ENCODE assay signal across 15 cellular contexts in genomic region chr11:35005156-35005780, GRCh38.
DNase-seq lines count a peak whose midpoint lies in the region; ATAC-seq and TF ChIP-seq lines count a peak whose summit lies in the region.
"Had no signal": no experiment of that assay in that cellular context is flagged by ENCODE, and none has a peak within 500 bp of the region (broad histone marks: within the 10 kb centered on the region; RNA-seq: fewer than 3 reads in every experiment).

No MANE protein-coding gene starts in this region.

- H3K27me3 ChIP-seq in breast epithelium (no peaks in the 10 kb centered on the region), mammary epithelial cell (ENCODE audit: insufficient read depth, low read length) (no peaks in the 10 kb centered on the region), Panc1 (ENCODE audit: control insufficient read depth, insufficient read depth, low read length) (no peaks in the 10 kb centered on the region), left lung (no peaks in the 10 kb centered on the region)
- H3K27me3 ChIP-seq: thyroid gland had no signal

- intact Hi-C loops in breast epithelium (cut with DNase I; ENCODE audit: low total_unique reads), result loop anchor here (10.0 kb wide), 1 partner anchor 410 kb away; no protein-coding TSS in a partner anchor
- intact Hi-C loops in mammary epithelial cell (cut with micrococcal nuclease), result no loop called here
- intact Hi-C loops in Panc1 (cut with micrococcal nuclease; ENCODE audit: unreplicated experiment), result no loop called here
- intact Hi-C loops in left lung (cut with DNase I), result no loop called here
- intact Hi-C loops in activated CD8-positive, alpha-beta T cell treated with anti-CD3 and anti-CD28 coated beads for 36 hours (cut with micrococcal nuclease), result no loop called here

- in situ Hi-C loops in mammary epithelial cell (cut with MboI; ENCODE audit: low sequenced_read_pairs in 2 of 2) (no loop called here), Panc1 (cut with HindIII; ENCODE audit: low pct_unique_long_range_greater_than_20kb, low sequenced_read_pairs) (no loop called here)

- H3K4me1 Mint-ChIP-seq in activated CD8-positive, alpha-beta T cell treated with anti-CD3 and anti-CD28 coated beads for 36 hours (ENCODE audit: low read depth), result peaks cover 59% of the 10 kb centered on the region

- POLR2A ChIA-PET in Panc1 (lab: Charles Lee), result no interaction called here
- POLR2A ChIA-PET in activated CD8-positive, alpha-beta T cell treated with anti-CD3 and anti-CD28 coated beads for 36 hours (lab: Charles Lee), result interaction anchor here (1.2 to 3.0 kb wide), 2 partner anchors 141 to 146 kb away, joined by 4 to 10 read pairs; no protein-coding TSS in a partner anchor

- no peaks in the 10 kb centered on the region for H3K27me3 Mint-ChIP-seq in activated CD8-positive, alpha-beta T cell treated with anti-CD3 and anti-CD28 coated beads for 36 hours

- no peaks in the 10 kb centered on the region for H4K20me1 ChIP-seq in mammary epithelial cell (ENCODE audit: insufficient read depth, low read length)

- H3K4me3 ChIP-seq in breast epithelium, result no peak overlapping the region
- H3K4me3 ChIP-seq in mammary epithelial cell (replicated peaks in 1 of 3; ENCODE audit: insufficient read depth in 1 of 3, low read depth in 2 of 3, low read length in 3 of 3), result no peak overlapping the region
- H3K4me3 ChIP-seq in Panc1 (ENCODE audit: low read depth in 2 of 2, low read length in 2 of 2), result no peak overlapping the region
- H3K4me3 ChIP-seq in left lung, result no peak overlapping the region
- H3K4me3 ChIP-seq: GM23248, thyroid gland had no signal

- no peak overlapping the region for H3K9ac ChIP-seq in mammary epithelial cell (ENCODE audit: insufficient read depth, low read length)
- H3K9ac ChIP-seq: GM23248 had no signal

- no peaks in the 10 kb centered on the region for H3K9me3 ChIP-seq in breast epithelium
- H3K9me3 ChIP-seq in mammary epithelial cell (replicated peaks; ENCODE audit: insufficient read depth, low read length), result no peaks in the 10 kb centered on the region
- H3K9me3 ChIP-seq in Panc1 (ENCODE audit: control insufficient read depth, insufficient read depth, low read depth, low read length), result no peaks in the 10 kb centered on the region
- no peaks in the 10 kb centered on the region for H3K9me3 ChIP-seq in left lung
- H3K9me3 ChIP-seq: thyroid gland had no signal

- no peaks in the 10 kb centered on the region for H3K4me1 ChIP-seq in breast epithelium
- peaks cover 23% of the 10 kb centered on the region for H3K4me1 ChIP-seq in mammary epithelial cell (ENCODE audit: insufficient read depth, low read length)
- H3K4me1 ChIP-seq in Panc1 (ENCODE audit: control insufficient read depth, insufficient read depth, low read length), result peaks cover 50% of the 10 kb centered on the region
- H3K4me1 ChIP-seq in left lung, result peaks cover 0 to 12% of the 10 kb centered on the region in 2 donors
- H3K4me1 ChIP-seq: thyroid gland had no signal

- DNase-seq in breast epithelium (ENCODE audit: low spot score in 2 of 2) (no peak), mammary epithelial cell (no peak), Panc1 (ENCODE audit: low read depth, low spot score) (no peak), left lung (no peak), substantia nigra (lab: John Stamatoyannopoulos, UW) (no peak)
- DNase-seq in activated CD8-positive, alpha-beta T cell treated with anti-CD3 and anti-CD28 coated beads for 36 hours, result no peak
- DNase-seq: ACHN; activated CD4-positive, CD25-positive, alpha-beta regulatory T cell treated with anti-CD3 and anti-CD28 coated beads, Interleukin-2, amount 50 U/mL, for 72 hours; activated CD8-positive, alpha-beta memory T cell treated with anti-CD3 and anti-CD28 coated beads, Interleukin-2, amount 50 U/mL, for 4 hours; GM23248; midbrain; thyroid gland had no signal

- no peak for TF ChIP-seq CTCF in breast epithelium (IDR thresholded peaks at IDR 0.05)
- no peak for TF ChIP-seq CTCF in mammary epithelial cell (conservative IDR thresholded peaks at IDR 0.05 in 1 of 2, IDR thresholded peaks at IDR 0.05 in 1 of 2; ENCODE audit: extremely low read depth in 1 of 2, insufficient read depth in 1 of 2, low read depth in 1 of 2, low read length in 2 of 2)
- no peak for TF ChIP-seq CTCF in Panc1 (IDR thresholded peaks at IDR 0.05)
- TF ChIP-seq CTCF in left lung (IDR thresholded peaks at IDR 0.05), result no peak
- no peak for TF ChIP-seq CTCF in activated CD8-positive, alpha-beta T cell treated with anti-CD3 and anti-CD28 coated beads for 36 hours (IDR thresholded peaks at IDR 0.05)

- no peak overlapping the region for H3K4me2 ChIP-seq in mammary epithelial cell (ENCODE audit: insufficient read depth, low read depth, low read length)

- CTCF ChIA-PET in mammary epithelial cell (lab: Charles Lee; ENCODE audit: low non-redundant PET), result no interaction called here
- CTCF ChIA-PET in Panc1 (lab: Charles Lee), result no interaction called here
- CTCF ChIA-PET in activated CD8-positive, alpha-beta T cell treated with anti-CD3 and anti-CD28 coated beads for 36 hours (lab: Charles Lee), result interaction anchor here (8.3 kb wide), 1 partner anchor 386 kb away, joined by 51 read pairs; no protein-coding TSS in a partner anchor

- 98% methylated on average over 4 of the region's 4 CpGs for WGBS in mammary epithelial cell (ENCODE audit: low coverage, missing lambda C conversion rate)

- H3K27ac Mint-ChIP-seq in activated CD8-positive, alpha-beta T cell treated with anti-CD3 and anti-CD28 coated beads for 36 hours, result no peak overlapping the region
- H3K27ac Mint-ChIP-seq: activated naive CD4-positive, alpha-beta T cell treated with anti-CD3 and anti-CD28 coated beads, Interleukin-2, amount 50 U/mL, for 72 hours had no signal

- ATAC-seq in Panc1 (no peak), left lung (peak; percentile 69), GM19328 (IDR thresholded peaks at IDR 0.05; ENCODE audit: unreplicated experiment) (no peak), HG02981 (IDR thresholded peaks at IDR 0.05; ENCODE audit: unreplicated experiment) (no peak)
- no peak for ATAC-seq in activated CD8-positive, alpha-beta T cell treated with anti-CD3 and anti-CD28 coated beads for 36 hours
- ATAC-seq: activated naive CD4-positive, alpha-beta T cell treated with anti-CD3 and anti-CD28 coated beads, Interleukin-2, amount 50 U/mL, for 72 hours had no signal

- no peak for TF ChIP-seq POLR2A in breast epithelium (IDR thresholded peaks at IDR 0.05)

- no peak overlapping the region for H2AFZ ChIP-seq in mammary epithelial cell (ENCODE audit: low read depth, low read length)
- H2AFZ ChIP-seq: GM23248 had no signal

- H3K36me3 Mint-ChIP-seq in activated CD8-positive, alpha-beta T cell treated with anti-CD3 and anti-CD28 coated beads for 36 hours (ENCODE audit: low read depth), result peaks cover 1% of the 10 kb centered on the region
- H3K36me3 Mint-ChIP-seq: activated naive CD4-positive, alpha-beta T cell treated with anti-CD3 and anti-CD28 coated beads, Interleukin-2, amount 50 U/mL, for 72 hours had no signal

- no peaks in the 10 kb centered on the region for H3K9me3 Mint-ChIP-seq in activated CD8-positive, alpha-beta T cell treated with anti-CD3 and anti-CD28 coated beads for 36 hours
- H3K9me3 Mint-ChIP-seq: activated naive CD4-positive, alpha-beta T cell treated with anti-CD3 and anti-CD28 coated beads, Interleukin-2, amount 50 U/mL, for 72 hours had no signal

- H3K27ac ChIP-seq in breast epithelium (peak overlapping the region; percentile 3 to 22), mammary epithelial cell (ENCODE audit: insufficient read depth, low read depth, low read length) (no peak overlapping the region), Panc1 (ENCODE audit: low read length) (peak overlapping the region; percentile 100), left lung (peak overlapping the region in 1 of 2 donors; percentile 27), substantia nigra (ENCODE audit: low read depth, low read length, poor library complexity, severe bottlenecking) (no peak overlapping the region)
- H3K27ac ChIP-seq: GM23248, thyroid gland had no signal

- BruUV-seq in mammary epithelial cell (replicated peaks; lab: Mats Ljungman, UMichigan), result no TSS peak
- BruUV-seq in Panc1 (replicated peaks; lab: Mats Ljungman, UMichigan), result no TSS peak

- H3K79me2 ChIP-seq in mammary epithelial cell (ENCODE audit: insufficient read depth, low read length), result no peaks in the 10 kb centered on the region

- H3K4me3 Mint-ChIP-seq in activated CD8-positive, alpha-beta T cell treated with anti-CD3 and anti-CD28 coated beads for 36 hours, result no peak overlapping the region

- no peaks in the 10 kb centered on the region for H3K36me3 ChIP-seq in breast epithelium
- no peaks in the 10 kb centered on the region for H3K36me3 ChIP-seq in mammary epithelial cell (ENCODE audit: insufficient read depth, low read length)
- no peaks in the 10 kb centered on the region for H3K36me3 ChIP-seq in Panc1 (ENCODE audit: control insufficient read depth, insufficient read depth, low read length)
- no peaks in the 10 kb centered on the region for H3K36me3 ChIP-seq in left lung
- H3K36me3 ChIP-seq: thyroid gland had no signal

- dilution Hi-C loops in mammary epithelial cell (cut with HindIII; ENCODE audit: low sequenced_read_pairs), result loop anchor here (5.0 kb wide), 2 partner anchors 82 to 137 kb away; no protein-coding TSS in a partner anchor

Comparison
In these comparisons a context has a peak if more than half of its experiments do, and no peak if none do; other contexts are left out.
1. H3K27ac ChIP-seq: peak in breast epithelium (2 of 2) and Panc1 (single experiment); none in mammary epithelial cell (single experiment) and substantia nigra (single experiment).